In genomic region chr1:15145327-15145726, GRCh38 we compare ENCODE assay signal across 1 cellular context.
A peak's percentile ranks its signal among the peaks of the same experiment; 100 is the strongest.
TF ChIP-seq lines count a peak whose summit lies in the region.

No MANE protein-coding gene starts in this region.

TF ChIP-seq in HepG2, 621 proteins besides CTCF, POLR2A, EP300 and RAD21 (continued from another document):
- TF ChIP-seq, protein P1, sequence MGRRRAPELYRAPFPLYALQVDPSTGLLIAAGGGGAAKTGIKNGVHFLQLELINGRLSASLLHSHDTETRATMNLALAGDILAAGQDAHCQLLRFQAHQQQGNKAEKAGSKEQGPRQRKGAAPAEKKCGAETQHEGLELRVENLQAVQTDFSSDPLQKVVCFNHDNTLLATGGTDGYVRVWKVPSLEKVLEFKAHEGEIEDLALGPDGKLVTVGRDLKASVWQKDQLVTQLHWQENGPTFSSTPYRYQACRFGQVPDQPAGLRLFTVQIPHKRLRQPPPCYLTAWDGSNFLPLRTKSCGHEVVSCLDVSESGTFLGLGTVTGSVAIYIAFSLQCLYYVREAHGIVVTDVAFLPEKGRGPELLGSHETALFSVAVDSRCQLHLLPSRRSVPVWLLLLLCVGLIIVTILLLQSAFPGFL (CRISPR knock-in tag; IDR thresholded peaks at IDR 0.05): no peak
- TF ChIP-seq, protein P2, sequence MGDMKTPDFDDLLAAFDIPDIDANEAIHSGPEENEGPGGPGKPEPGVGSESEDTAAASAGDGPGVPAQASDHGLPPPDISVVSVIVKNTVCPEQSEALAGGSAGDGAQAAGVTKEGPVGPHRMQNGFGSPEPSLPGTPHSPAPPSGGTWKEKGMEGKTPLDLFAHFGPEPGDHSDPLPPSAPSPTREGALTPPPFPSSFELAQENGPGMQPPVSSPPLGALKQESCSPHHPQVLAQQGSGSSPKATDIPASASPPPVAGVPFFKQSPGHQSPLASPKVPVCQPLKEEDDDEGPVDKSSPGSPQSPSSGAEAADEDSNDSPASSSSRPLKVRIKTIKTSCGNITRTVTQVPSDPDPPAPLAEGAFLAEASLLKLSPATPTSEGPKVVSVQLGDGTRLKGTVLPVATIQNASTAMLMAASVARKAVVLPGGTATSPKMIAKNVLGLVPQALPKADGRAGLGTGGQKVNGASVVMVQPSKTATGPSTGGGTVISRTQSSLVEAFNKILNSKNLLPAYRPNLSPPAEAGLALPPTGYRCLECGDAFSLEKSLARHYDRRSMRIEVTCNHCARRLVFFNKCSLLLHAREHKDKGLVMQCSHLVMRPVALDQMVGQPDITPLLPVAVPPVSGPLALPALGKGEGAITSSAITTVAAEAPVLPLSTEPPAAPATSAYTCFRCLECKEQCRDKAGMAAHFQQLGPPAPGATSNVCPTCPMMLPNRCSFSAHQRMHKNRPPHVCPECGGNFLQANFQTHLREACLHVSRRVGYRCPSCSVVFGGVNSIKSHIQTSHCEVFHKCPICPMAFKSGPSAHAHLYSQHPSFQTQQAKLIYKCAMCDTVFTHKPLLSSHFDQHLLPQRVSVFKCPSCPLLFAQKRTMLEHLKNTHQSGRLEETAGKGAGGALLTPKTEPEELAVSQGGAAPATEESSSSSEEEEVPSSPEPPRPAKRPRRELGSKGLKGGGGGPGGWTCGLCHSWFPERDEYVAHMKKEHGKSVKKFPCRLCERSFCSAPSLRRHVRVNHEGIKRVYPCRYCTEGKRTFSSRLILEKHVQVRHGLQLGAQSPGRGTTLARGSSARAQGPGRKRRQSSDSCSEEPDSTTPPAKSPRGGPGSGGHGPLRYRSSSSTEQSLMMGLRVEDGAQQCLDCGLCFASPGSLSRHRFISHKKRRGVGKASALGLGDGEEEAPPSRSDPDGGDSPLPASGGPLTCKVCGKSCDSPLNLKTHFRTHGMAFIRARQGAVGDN (CRISPR knock-in tag; IDR thresholded peaks at IDR 0.05): no peak
- TF ChIP-seq SOX13 (IDR thresholded peaks at IDR 0.05) (peak; percentile 82; the same call in 1 of the 2 replicates), SOX13 (CRISPR knock-in tag; conservative IDR thresholded peaks at IDR 0.05 in 1 of 2, IDR thresholded peaks at IDR 0.05 in 1 of 2) (peak in 1 of 2 experiments; percentile 98; a peak in 2 of 4 replicates), JUND (CRISPR knock-in tag; IDR thresholded peaks at IDR 0.05) (no peak), ZSCAN29 (CRISPR knock-in tag; conservative IDR thresholded peaks at IDR 0.05) (peak; percentile 72; the same call in 1 of the 2 replicates), HNF4A (CRISPR knock-in tag; IDR thresholded peaks at IDR 0.05) (peak; percentile 89), AHR (CRISPR knock-in tag; IDR thresholded peaks at IDR 0.05) (no peak), ZNF629 (CRISPR knock-in tag; conservative IDR thresholded peaks at IDR 0.05) (no peak), TFE3 (CRISPR knock-in tag; IDR thresholded peaks at IDR 0.05) (0 out of 2 replicates have a peak, but pooled peaks have one; percentile 37), ZNF678 (CRISPR knock-in tag; IDR thresholded peaks at IDR 0.05) (no peak), ZBTB7A (CRISPR knock-in tag; IDR thresholded peaks at IDR 0.05) (no peak), ZNF335 (CRISPR knock-in tag; IDR thresholded peaks at IDR 0.05) (no peak), ZNF709 (CRISPR knock-in tag; IDR thresholded peaks at IDR 0.05) (no peak), MBNL3 (CRISPR knock-in tag; conservative IDR thresholded peaks at IDR 0.05) (no peak), ZBTB20 (CRISPR knock-in tag; IDR thresholded peaks at IDR 0.05; ENCODE audit: borderline replicate concordance, low read depth) (no peak), POLR2G (IDR thresholded peaks at IDR 0.05; ENCODE audit: low read depth, low read length) (no peak), TCF12 (IDR thresholded peaks at IDR 0.05) (no peak), TCF12 (CRISPR knock-in tag; IDR thresholded peaks at IDR 0.05) (no peak), MXD4 (CRISPR knock-in tag; IDR thresholded peaks at IDR 0.05) (no peak; the same call in 1 of the 2 replicates), ZNF292 (CRISPR knock-in tag; IDR thresholded peaks at IDR 0.05; ENCODE audit: borderline replicate concordance, low read depth) (peak; percentile 69; the same call in 1 of the 2 replicates), ZSCAN5A (CRISPR knock-in tag; IDR thresholded peaks at IDR 0.05; ENCODE audit: borderline replicate concordance) (no peak), ZNF546 (CRISPR knock-in tag; conservative IDR thresholded peaks at IDR 0.05) (no peak), ZNF33A (CRISPR knock-in tag; IDR thresholded peaks at IDR 0.05; ENCODE audit: borderline replicate concordance) (no peak), ZSCAN9 (CRISPR knock-in tag; IDR thresholded peaks at IDR 0.05; ENCODE audit: borderline replicate concordance) (no peak; the same call in 1 of the 2 replicates), FUBP1 (CRISPR knock-in tag; IDR thresholded peaks at IDR 0.05; ENCODE audit: borderline replicate concordance) (no peak)
- TF ChIP-seq, protein P3, sequence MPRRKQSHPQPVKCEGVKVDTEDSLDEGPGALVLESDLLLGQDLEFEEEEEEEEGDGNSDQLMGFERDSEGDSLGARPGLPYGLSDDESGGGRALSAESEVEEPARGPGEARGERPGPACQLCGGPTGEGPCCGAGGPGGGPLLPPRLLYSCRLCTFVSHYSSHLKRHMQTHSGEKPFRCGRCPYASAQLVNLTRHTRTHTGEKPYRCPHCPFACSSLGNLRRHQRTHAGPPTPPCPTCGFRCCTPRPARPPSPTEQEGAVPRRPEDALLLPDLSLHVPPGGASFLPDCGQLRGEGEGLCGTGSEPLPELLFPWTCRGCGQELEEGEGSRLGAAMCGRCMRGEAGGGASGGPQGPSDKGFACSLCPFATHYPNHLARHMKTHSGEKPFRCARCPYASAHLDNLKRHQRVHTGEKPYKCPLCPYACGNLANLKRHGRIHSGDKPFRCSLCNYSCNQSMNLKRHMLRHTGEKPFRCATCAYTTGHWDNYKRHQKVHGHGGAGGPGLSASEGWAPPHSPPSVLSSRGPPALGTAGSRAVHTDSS (CRISPR knock-in tag; conservative IDR thresholded peaks at IDR 0.05): no peak
- TF ChIP-seq, protein P4, sequence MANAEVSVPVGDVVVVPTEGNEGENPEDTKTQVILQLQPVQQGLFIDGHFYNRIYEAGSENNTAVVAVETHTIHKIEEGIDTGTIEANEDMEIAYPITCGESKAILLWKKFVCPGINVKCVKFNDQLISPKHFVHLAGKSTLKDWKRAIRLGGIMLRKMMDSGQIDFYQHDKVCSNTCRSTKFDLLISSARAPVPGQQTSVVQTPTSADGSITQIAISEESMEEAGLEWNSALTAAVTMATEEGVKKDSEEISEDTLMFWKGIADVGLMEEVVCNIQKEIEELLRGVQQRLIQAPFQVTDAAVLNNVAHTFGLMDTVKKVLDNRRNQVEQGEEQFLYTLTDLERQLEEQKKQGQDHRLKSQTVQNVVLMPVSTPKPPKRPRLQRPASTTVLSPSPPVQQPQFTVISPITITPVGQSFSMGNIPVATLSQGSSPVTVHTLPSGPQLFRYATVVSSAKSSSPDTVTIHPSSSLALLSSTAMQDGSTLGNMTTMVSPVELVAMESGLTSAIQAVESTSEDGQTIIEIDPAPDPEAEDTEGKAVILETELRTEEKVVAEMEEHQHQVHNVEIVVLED (CRISPR knock-in tag; IDR thresholded peaks at IDR 0.05; ENCODE audit: borderline replicate concordance): no peak; the same call in 1 of the 2 replicates
- TF ChIP-seq, protein P5, sequence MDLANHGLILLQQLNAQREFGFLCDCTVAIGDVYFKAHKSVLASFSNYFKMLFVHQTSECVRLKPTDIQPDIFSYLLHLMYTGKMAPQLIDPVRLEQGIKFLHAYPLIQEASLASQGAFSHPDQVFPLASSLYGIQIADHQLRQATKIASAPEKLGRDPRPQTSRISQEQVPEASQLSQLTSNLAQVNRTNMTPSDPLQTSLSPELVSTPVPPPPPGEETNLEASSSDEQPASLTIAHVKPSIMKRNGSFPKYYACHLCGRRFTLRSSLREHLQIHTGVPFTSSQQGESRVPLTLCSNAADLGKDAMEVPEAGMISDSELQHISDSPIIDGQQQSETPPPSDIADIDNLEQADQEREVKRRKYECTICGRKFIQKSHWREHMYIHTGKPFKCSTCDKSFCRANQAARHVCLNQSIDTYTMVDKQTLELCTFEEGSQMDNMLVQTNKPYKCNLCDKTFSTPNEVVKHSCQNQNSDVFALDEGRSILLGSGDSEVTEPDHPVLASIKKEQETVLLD (CRISPR knock-in tag; IDR thresholded peaks at IDR 0.05; ENCODE audit: low read depth): 0 out of 2 replicates have a peak, but pooled peaks have one; percentile 20
TF ChIP-seq in HepG2: peak in this region for 142.
